Comparison of ENCODE assay signal across 10 cellular contexts in genomic region chr19:46977548-46977947, GRCh38. TPM values are rescaled to one million over a fixed set of nuclear protein-coding genes. Genes with fewer than 3 reads are reported as not detected.
A peak's percentile ranks its signal among the peaks of the same experiment; 100 is the strongest.
DNase-seq lines count a peak whose midpoint lies in the region; ATAC-seq lines count a peak whose summit lies in the region.
"Had no signal": no experiment of that assay in that cellular context is flagged by ENCODE, and none has a peak within 500 bp of the region (broad histone marks: within the 10 kb centered on the region; RNA-seq: fewer than 3 reads in every experiment).

No MANE protein-coding gene starts in this region.

- H3K79me2 ChIP-seq in mesendoderm (ENCODE audit: control insufficient read depth, insufficient read depth, low read length): no peaks in the 10 kb centered on the region

- no peak for DNase-seq in central memory CD8-positive, alpha-beta T cell (ENCODE audit: low spot score in 2 of 2)
- DNase-seq in mesendoderm (no peak), G401 (ENCODE audit: low spot score) (no peak), NCI-H2029 treated with DMSO at 0.1 percent for 48 hours (lab: John Stamatoyannopoulos, UW) (no peak), NCI-H524 (lab: John Stamatoyannopoulos, UW) (no peak)
- DNase-seq in stimulated activated naive CD8-positive, alpha-beta T cell treated with anti-CD3 and anti-CD28 coated beads, Interleukin-15, Interleukin-2, amounts not matched to agents 100 U/mL and 50 U/mL, for 24 hours: no peak
- DNase-seq: stimulated activated naive CD4-positive, alpha-beta T cell; T1000 had no signal

- in situ Hi-C loops in G401 (cut with HindIII; ENCODE audit: low sequenced_read_pairs): loop anchor here (25.0 kb wide), 1 partner anchor 90 kb away; no protein-coding TSS in a partner anchor

- H3K36me3 ChIP-seq in HUES64 (ENCODE audit: insufficient read depth, low read length) (no peaks in the 10 kb centered on the region; the same call in 1 of the 2 replicates), mesendoderm (ENCODE audit: control insufficient read depth, insufficient read depth, low read length) (no peaks in the 10 kb centered on the region), stomach smooth muscle (ENCODE audit: control insufficient read depth in 2 of 2, insufficient read depth in 2 of 2, low read length in 2 of 2) (no peaks in the 10 kb centered on the region)

- H3K27me3 ChIP-seq in HUES64 (ENCODE audit: insufficient read depth, low read length) (no peaks in the 10 kb centered on the region), mesendoderm (ENCODE audit: insufficient read depth, low read length, poor library complexity) (no peaks in the 10 kb centered on the region), stomach smooth muscle (ENCODE audit: control insufficient read depth in 1 of 2, insufficient read depth in 2 of 2, low read length in 2 of 2) (no peaks in the 10 kb centered on the region)

- H2BK15ac ChIP-seq in mesendoderm (replicated peaks; ENCODE audit: low read depth): no peak overlapping the region

- H3K9ac ChIP-seq in HUES64 (ENCODE audit: low read depth, low read length): 0 out of 2 replicates have a peak overlapping the region, but pooled peaks have one; percentile 15
- peak overlapping the region; percentile 4 for H3K9ac ChIP-seq in mesendoderm (ENCODE audit: low read length)
- peak overlapping the region; percentile 5 to 36 for H3K9ac ChIP-seq in stomach smooth muscle (ENCODE audit: low read length in 2 of 2)

- H3K4me3 ChIP-seq in HUES64 (ENCODE audit: low read length) (no peak overlapping the region), mesendoderm (ENCODE audit: low read length) (no peak overlapping the region), stomach smooth muscle (ENCODE audit: low read length in 2 of 2) (peak overlapping the region in 1 of 2 donors; percentile 29)

- no peak overlapping the region for H2BK120ac ChIP-seq in mesendoderm (ENCODE audit: low read depth, low read length)

- H4K5ac ChIP-seq in mesendoderm (ENCODE audit: low read length): no peak overlapping the region

- H3K27ac ChIP-seq in HUES64 (ENCODE audit: low read depth, low read length) (no peak overlapping the region), mesendoderm (ENCODE audit: low read depth, low read length) (no peak overlapping the region), stomach smooth muscle (ENCODE audit: low read length) (peak overlapping the region; percentile 71)

- no peak overlapping the region for H3K4ac ChIP-seq in mesendoderm (ENCODE audit: low read depth, low read length)

- no peak overlapping the region for H2BK5ac ChIP-seq in mesendoderm (ENCODE audit: low read length)

- no peaks in the 10 kb centered on the region for H3K27me3 Mint-ChIP-seq in central memory CD8-positive, alpha-beta T cell

- H3K4me3 Mint-ChIP-seq in central memory CD8-positive, alpha-beta T cell: no peak overlapping the region

- H3K9me3 Mint-ChIP-seq in central memory CD8-positive, alpha-beta T cell: no peaks in the 10 kb centered on the region

- no peak overlapping the region for H3K4me2 ChIP-seq in mesendoderm (ENCODE audit: low read length)

- peak overlapping the region; percentile 68 for H3K56ac ChIP-seq in mesendoderm (ENCODE audit: low read length)

- H3K4me1 ChIP-seq in HUES64 (ENCODE audit: insufficient read depth, low read length) (peaks cover 37% of the 10 kb centered on the region), mesendoderm (ENCODE audit: control insufficient read depth, low read depth, low read length) (peaks cover 35% of the 10 kb centered on the region), stomach smooth muscle (ENCODE audit: control insufficient read depth, insufficient read depth, low read length) (peaks cover 64% of the 10 kb centered on the region)

- peak overlapping the region; percentile 79 for H3K27ac Mint-ChIP-seq in central memory CD8-positive, alpha-beta T cell (ENCODE audit: low read depth)

- no peak overlapping the region for H2AK5ac ChIP-seq in mesendoderm (ENCODE audit: low read length)

- peaks cover 7% of the 10 kb centered on the region for H3K79me1 ChIP-seq in mesendoderm (ENCODE audit: low read length)

- H3K4me1 Mint-ChIP-seq in central memory CD8-positive, alpha-beta T cell: peaks cover 58% of the 10 kb centered on the region

- H3K18ac ChIP-seq in mesendoderm (ENCODE audit: low read length): no peak overlapping the region

- no peak for ATAC-seq in central memory CD8-positive, alpha-beta T cell (replicated peaks; ENCODE audit: extremely low read depth, poor library complexity, severe bottlenecking)
- no peak for ATAC-seq in stimulated activated naive CD8-positive, alpha-beta T cell treated with anti-CD3 and anti-CD28 coated beads, Interleukin-15, Interleukin-2, amounts not matched to agents 100 U/mL and 50 U/mL, for 24 hours

- no peaks in the 10 kb centered on the region for H3K9me3 ChIP-seq in HUES64 (ENCODE audit: insufficient read depth, low read depth, low read length)
- H3K9me3 ChIP-seq in stomach smooth muscle (ENCODE audit: control insufficient read depth in 2 of 2, low read length in 2 of 2): no peaks in the 10 kb centered on the region

- H4K8ac ChIP-seq in mesendoderm (ENCODE audit: low read depth, low read length): no peak overlapping the region

- WGBS in HUES64: 86% methylated on average over 7 of the region's 7 CpGs
- no CpG with 5 or more reads among the region's 7 CpGs for WGBS in mesendoderm (ENCODE audit: extremely low coverage, insufficient coverage, low lambda C conversion rate)

- H3K36me3 Mint-ChIP-seq in central memory CD8-positive, alpha-beta T cell (ENCODE audit: insufficient read depth): peaks cover 16% of the 10 kb centered on the region

- no peak overlapping the region for H3K23ac ChIP-seq in mesendoderm (ENCODE audit: low read length)

RNA-seq across cellular contexts. Expression of gene NPAS1, which starts 42.1 kb away (rescaled TPM):
- 4.2 TPM for polyA plus RNA-seq in HUES64 (2013, experiment 1 of 2)
- polyA plus RNA-seq in HUES64 (2013, experiment 2 of 2): 6.7 TPM
- polyA plus RNA-seq in mesendoderm (2013, experiment 1 of 2): 2.4 TPM
- 2.5 TPM for polyA plus RNA-seq in mesendoderm (2013, experiment 2 of 2)
- total RNA-seq in G401 (2014; rRNA removed; shearing (Covaris generic)): 5.2 and 7.7 TPM in 2 replicates
